In genomic region chr3:23915537-23916108, GRCh38 we compare ENCODE assay signal across 8 cellular contexts. TPM values are rescaled to one million over a fixed set of nuclear protein-coding genes. Genes with fewer than 3 reads are reported as not detected.
DNase-seq lines count a peak whose midpoint lies in the region; ATAC-seq and TF ChIP-seq lines count a peak whose summit lies in the region.

No MANE protein-coding gene starts in this region.

- POLR2A ChIA-PET in GM10248 (lab: Yijun Ruan, JAX), result no interaction called here

- CTCF ChIA-PET in activated CD8-positive, alpha-beta memory T cell treated with anti-CD3 and anti-CD28 coated beads, Interleukin-2, amount 10 ng/mL, durations not matched to agents 7 days and 5 days (lab: Charles Lee), result interaction anchor here (2.2 kb wide), 1 partner anchor 35 kb away, joined by 9 read pairs; no protein-coding TSS in a partner anchor
- CTCF ChIA-PET in GM10248 (lab: Yijun Ruan, JAX), result interaction anchor here (1.3 kb wide), 1 partner anchor 81 kb away, joined by 3 read pairs; no protein-coding TSS in a partner anchor

- H3K27ac ChIP-seq in SJCRH30, result peak overlapping the region; percentile 85; the same call in 1 of the 2 replicates

- no peak for DNase-seq in activated CD8-positive, alpha-beta memory T cell treated with anti-CD3 and anti-CD28 coated beads, Interleukin-2, amount 10 ng/mL, durations not matched to agents 7 days and 5 days
- DNase-seq in activated CD8-positive, alpha-beta memory T cell treated with anti-CD3 and anti-CD28 coated beads, Interleukin-2, amount 50 U/mL, for 48 hours, result no peak
- DNase-seq in SJCRH30 (peak; percentile 34 to 70), epithelial cell of proximal tubule (ENCODE audit: low read depth) (no peak), pons (ENCODE audit: low spot score) (peak; percentile 31), SW480 (ENCODE audit: low spot score) (no peak), GM10248 (ENCODE audit: extremely low spot score) (no peak)
- DNase-seq in activated naive CD4-positive, alpha-beta T cell treated with anti-CD3 and anti-CD28 coated beads, Interleukin-2, amount 50 U/mL, for 72 hours (ENCODE audit: low spot score in 2 of 2), result no peak

- no peaks in the 10 kb centered on the region for H3K9me3 ChIP-seq in SJCRH30 (replicated peaks)

- peaks cover 17% of the 10 kb centered on the region for H3K4me1 ChIP-seq in SJCRH30

- TF ChIP-seq CTCF in epithelial cell of proximal tubule (conservative IDR thresholded peaks at IDR 0.05; ENCODE audit: low read depth, low read length) (no peak), GM10248 (IDR thresholded peaks at IDR 0.05; ENCODE audit: control extremely low read depth, extremely low read depth, low read depth, missing control alignments) (no peak)

- H3K9me3 Mint-ChIP-seq in activated CD8-positive, alpha-beta memory T cell treated with anti-CD3 and anti-CD28 coated beads, Interleukin-2, amount 10 ng/mL, durations not matched to agents 7 days and 5 days (ENCODE audit: low read depth), result no peaks in the 10 kb centered on the region
- no peaks in the 10 kb centered on the region for H3K9me3 Mint-ChIP-seq in activated naive CD4-positive, alpha-beta T cell treated with anti-CD3 and anti-CD28 coated beads, Interleukin-2, amount 50 U/mL, for 72 hours

- ATAC-seq in activated CD8-positive, alpha-beta memory T cell treated with anti-CD3 and anti-CD28 coated beads, Interleukin-2, amount 10 ng/mL, durations not matched to agents 7 days and 5 days, result no peak
- ATAC-seq in activated naive CD4-positive, alpha-beta T cell treated with anti-CD3 and anti-CD28 coated beads, Interleukin-2, amount 50 U/mL, for 72 hours, result no peak

- peak overlapping the region; percentile 99 for H3K4me3 Mint-ChIP-seq in activated CD8-positive, alpha-beta memory T cell treated with anti-CD3 and anti-CD28 coated beads, Interleukin-2, amount 10 ng/mL, durations not matched to agents 7 days and 5 days

- H3K36me3 ChIP-seq in SJCRH30, result peaks cover 44% of the 10 kb centered on the region

- H3K4me3 ChIP-seq in SJCRH30 (peak overlapping the region; percentile 83), epithelial cell of proximal tubule (ENCODE audit: low read depth, low read length) (peak overlapping the region; percentile 95)

- H3K4me1 Mint-ChIP-seq in activated CD8-positive, alpha-beta memory T cell treated with anti-CD3 and anti-CD28 coated beads, Interleukin-2, amount 10 ng/mL, durations not matched to agents 7 days and 5 days, result peaks cover 41% of the 10 kb centered on the region

- no peaks in the 10 kb centered on the region for H3K27me3 ChIP-seq in SJCRH30

- H3K27ac Mint-ChIP-seq in activated CD8-positive, alpha-beta memory T cell treated with anti-CD3 and anti-CD28 coated beads, Interleukin-2, amount 10 ng/mL, durations not matched to agents 7 days and 5 days, result peak overlapping the region; percentile 6
- peak overlapping the region in 1 of 2 donors; percentile 99 for H3K27ac Mint-ChIP-seq in activated naive CD4-positive, alpha-beta T cell treated with anti-CD3 and anti-CD28 coated beads, Interleukin-2, amount 50 U/mL, for 72 hours

- H3K36me3 Mint-ChIP-seq in activated CD8-positive, alpha-beta memory T cell treated with anti-CD3 and anti-CD28 coated beads, Interleukin-2, amount 10 ng/mL, durations not matched to agents 7 days and 5 days, result peaks cover 40% of the 10 kb centered on the region
- H3K36me3 Mint-ChIP-seq in activated naive CD4-positive, alpha-beta T cell treated with anti-CD3 and anti-CD28 coated beads, Interleukin-2, amount 50 U/mL, for 72 hours, result peaks cover 38 to 39% of the 10 kb centered on the region in 2 donors

- H3K27me3 Mint-ChIP-seq in activated CD8-positive, alpha-beta memory T cell treated with anti-CD3 and anti-CD28 coated beads, Interleukin-2, amount 10 ng/mL, durations not matched to agents 7 days and 5 days, result no peaks in the 10 kb centered on the region

RNA-seq across cellular contexts. Expression of gene NKIRAS1, which starts 1.2 kb away (rescaled TPM):
- total RNA-seq in activated CD8-positive, alpha-beta memory T cell treated with anti-CD3 and anti-CD28 coated beads, Interleukin-2, amount 10 ng/mL, durations not matched to agents 7 days and 5 days, result 1 to 10 TPM; 3.4 to 3.8 TPM
- total RNA-seq in SJCRH30 (2014; rRNA removed; shearing (Covaris generic)), result 27.8 and 29.7 TPM in 2 replicates
- 5.9 and 6.7 TPM in 2 replicates for total RNA-seq in epithelial cell of proximal tubule
- total RNA-seq in activated naive CD4-positive, alpha-beta T cell treated with anti-CD3 and anti-CD28 coated beads, Interleukin-2, amount 50 U/mL, for 72 hours, result 1 to 10 TPM; 2.4 to 7.4 TPM

RNA-seq across cellular contexts. Expression of gene RPL15, which starts 1.3 kb away (rescaled TPM):
- total RNA-seq in activated CD8-positive, alpha-beta memory T cell treated with anti-CD3 and anti-CD28 coated beads, Interleukin-2, amount 10 ng/mL, durations not matched to agents 7 days and 5 days, result 1,000 to 10,000 TPM; 1,249 to 1,693 TPM
- 5,670 and 6,460 TPM in 2 replicates for total RNA-seq in SJCRH30 (2014; rRNA removed; shearing (Covaris generic))
- 1,941 and 2,849 TPM in 2 replicates for total RNA-seq in epithelial cell of proximal tubule
- total RNA-seq in activated naive CD4-positive, alpha-beta T cell treated with anti-CD3 and anti-CD28 coated beads, Interleukin-2, amount 50 U/mL, for 72 hours, result 1,000 to 10,000 TPM; 2,185 to 2,637 TPM

RNA-seq across cellular contexts. Expression of gene NR1D2, which starts 29.5 kb away (rescaled TPM):
- 1 to 10 TPM; 3.8 to 4.1 TPM for total RNA-seq in activated CD8-positive, alpha-beta memory T cell treated with anti-CD3 and anti-CD28 coated beads, Interleukin-2, amount 10 ng/mL, durations not matched to agents 7 days and 5 days
- 43.2 and 44.8 TPM in 2 replicates for total RNA-seq in SJCRH30 (2014; rRNA removed; shearing (Covaris generic))
- total RNA-seq in epithelial cell of proximal tubule, result 5.9 and 6.1 TPM in 2 replicates
- total RNA-seq in activated naive CD4-positive, alpha-beta T cell treated with anti-CD3 and anti-CD28 coated beads, Interleukin-2, amount 50 U/mL, for 72 hours, result 10 to 100 TPM in 1 of 2 donors, 1 to 10 TPM in 1; 2.1 to 32.7 TPM

Comparison
In these comparisons a context has a peak if more than half of its experiments do, and no peak if none do; other contexts are left out.
1. DNase-seq: peak in SJCRH30 (2 of 2) and pons (single experiment); none in activated CD8-positive, alpha-beta memory T cell treated with anti-CD3 and anti-CD28 coated beads, Interleukin-2, amount 10 ng/mL, durations not matched to agents 7 days and 5 days (single experiment), activated CD8-positive, alpha-beta memory T cell treated with anti-CD3 and anti-CD28 coated beads, Interleukin-2, amount 50 U/mL, for 48 hours (single experiment), epithelial cell of proximal tubule (single experiment), SW480 (single experiment), GM10248 (single experiment) and activated naive CD4-positive, alpha-beta T cell treated with anti-CD3 and anti-CD28 coated beads, Interleukin-2, amount 50 U/mL, for 72 hours (0 of 2).